In the genomic region with DNA sequence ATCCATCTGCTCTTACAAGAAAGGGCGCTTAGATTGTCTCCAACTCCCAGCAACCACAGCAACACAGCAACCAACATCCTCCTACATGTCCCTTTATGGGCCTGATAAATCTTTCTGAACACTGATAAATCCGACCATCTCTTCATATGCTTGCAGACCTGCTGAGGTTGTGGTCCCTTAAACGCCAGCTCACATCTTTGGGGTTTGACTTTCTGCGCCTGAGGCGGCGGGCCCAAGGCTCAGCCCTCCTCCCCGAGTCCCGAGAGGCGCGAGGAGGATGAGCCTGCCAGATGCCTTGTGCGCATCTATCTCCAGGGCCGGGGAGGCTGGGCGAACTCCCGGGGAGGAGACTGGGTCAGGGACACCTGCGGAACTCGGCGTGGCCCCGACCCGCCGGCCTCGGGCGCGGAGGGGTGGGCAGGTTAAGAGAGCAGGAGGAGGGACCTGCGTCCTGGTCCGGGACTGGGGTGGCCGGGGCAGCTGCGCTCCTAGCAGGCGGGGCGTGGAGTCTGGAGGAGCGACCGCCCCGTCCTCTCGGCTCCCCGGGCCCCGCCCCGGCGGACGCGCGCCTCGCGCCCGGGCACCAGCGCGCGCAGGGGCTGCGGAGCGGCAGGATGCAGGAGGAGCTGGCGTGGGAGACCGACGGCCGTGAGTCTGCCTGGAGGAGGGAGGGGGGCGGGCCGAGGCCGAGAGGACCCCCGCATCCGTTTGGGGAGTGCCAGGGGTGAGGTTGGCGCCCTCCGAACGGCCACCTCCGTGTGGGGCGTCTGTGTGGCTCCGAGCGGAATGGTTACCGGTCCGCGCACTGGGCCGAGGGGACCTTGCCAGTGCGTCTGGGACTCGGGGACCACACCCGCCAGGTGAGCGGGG, we compare ENCODE assay signal across 8 cellular contexts. TPM values are rescaled to one million over a fixed set of nuclear protein-coding genes. Genes with fewer than 3 reads are reported as not detected.
A peak's percentile ranks its signal among the peaks of the same experiment; 100 is the strongest.
DNase-seq lines count a peak whose midpoint lies in the region; ATAC-seq and TF ChIP-seq lines count a peak whose summit lies in the region.

Gene ANKDD1A, plus strand, starts transcription at position 586 of the 870 bp plus-strand sequence. Its CDS starts 29 bp downstream, at position 615.

- H3K4me3 ChIP-seq in Panc1 (ENCODE audit: low read depth in 2 of 2, low read length in 2 of 2) (peak within 1 kb of the TSS; percentile 67 to 82), astrocyte of the cerebellum (ENCODE audit: low read depth, low read length) (peak within 1 kb of the TSS; percentile 41), iPS DF 6.9 (ENCODE audit: low read length) (peak within 1 kb of the TSS; percentile 76), retinal pigment epithelial cell (ENCODE audit: low read length) (peak within 1 kb of the TSS; percentile 65)

- BruUV-seq in Panc1 (replicated peaks; lab: Mats Ljungman, UMichigan), result no TSS peak

- CTCF ChIA-PET in Panc1 (lab: Charles Lee), result interaction anchor here (0.6 kb wide), 3 partner anchors 32 to 461 kb away, joined by 3 to 6 read pairs (median 4); no protein-coding TSS in a partner anchor

- H3K27me3 ChIP-seq in Panc1 (ENCODE audit: control insufficient read depth, insufficient read depth, low read length) (0 out of 2 replicates have a peak, but pooled peaks cover 2% of the 10 kb centered on the region), iPS DF 6.9 (ENCODE audit: control insufficient read depth, insufficient read depth, low read length) (no peaks in the 10 kb centered on the region)

- in situ Hi-C loops in Panc1 (cut with HindIII; ENCODE audit: low pct_unique_long_range_greater_than_20kb, low sequenced_read_pairs) (no loop called here), astrocyte of the cerebellum (cut with HindIII; ENCODE audit: low sequenced_read_pairs) (no loop called here)

- DNase-seq in activated T-cell treated with anti-CD3 and anti-CD28 coated beads for 1 hour (ENCODE audit: low read depth) (peak; percentile 16), activated T-cell treated with anti-CD3 and anti-CD28 coated beads for 4 hours (no peak), Panc1 (ENCODE audit: low read depth, low spot score) (no peak), astrocyte of the cerebellum (ENCODE audit: low read depth) (no peak), iPS DF 6.9 (ENCODE audit: low read depth, low spot score) (no peak), retinal pigment epithelial cell (ENCODE audit: low read depth) (no peak)

- no CpG with 5 or more reads among the region's 72 CpGs for WGBS in iPS DF 6.9 (ENCODE audit: insufficient coverage, insufficient read length)

- H3K9me3 ChIP-seq in Panc1 (ENCODE audit: control insufficient read depth, insufficient read depth, low read depth, low read length) (no peaks in the 10 kb centered on the region), iPS DF 6.9 (ENCODE audit: control insufficient read depth, insufficient read depth, low read length) (no peaks in the 10 kb centered on the region)

- TF ChIP-seq CTCF in Panc1 (IDR thresholded peaks at IDR 0.05), result no peak
- no peak for TF ChIP-seq CTCF in astrocyte of the cerebellum (IDR thresholded peaks at IDR 0.05; ENCODE audit: low read depth, low read length, missing control alignments)
- TF ChIP-seq CTCF in retinal pigment epithelial cell (conservative IDR thresholded peaks at IDR 0.05; ENCODE audit: low read depth, low read length), result no peak

- no peaks in the 10 kb centered on the region; the same call in 1 of the 2 replicates for H3K36me3 ChIP-seq in Panc1 (ENCODE audit: control insufficient read depth, insufficient read depth, low read length)
- no peaks in the 10 kb centered on the region for H3K36me3 ChIP-seq in iPS DF 6.9 (ENCODE audit: control insufficient read depth, insufficient read depth, low read length)

- H3K27ac ChIP-seq in Panc1 (ENCODE audit: low read length), result peak within 1 kb of the TSS; percentile 67
- no peak within 1 kb of the TSS for H3K27ac ChIP-seq in iPS DF 6.9 (ENCODE audit: low read length)

- H3K4me1 ChIP-seq in Panc1 (ENCODE audit: control insufficient read depth, insufficient read depth, low read length), result peaks cover 6% of the 10 kb centered on the region
- H3K4me1 ChIP-seq in iPS DF 6.9 (ENCODE audit: control insufficient read depth, insufficient read depth, low read length), result peaks cover 5% of the 10 kb centered on the region; the same call in 1 of the 2 replicates

- ATAC-seq in HG03280 (IDR thresholded peaks at IDR 0.05; ENCODE audit: unreplicated experiment), result peak; percentile 65
- ATAC-seq in Panc1, result peak; percentile 97
- ATAC-seq in GM18870 (IDR thresholded peaks at IDR 0.05; ENCODE audit: unreplicated experiment), result no peak

- POLR2A ChIA-PET in Panc1 (lab: Charles Lee), result interaction anchor here (0.6 to 0.7 kb wide), 2 partner anchors 46 to 311 kb away, joined by 3 read pairs; no protein-coding TSS in a partner anchor

- intact Hi-C loops in Panc1 (cut with micrococcal nuclease; ENCODE audit: unreplicated experiment), result no loop called here

RNA-seq across cellular contexts. Expression of gene ANKDD1A, which starts in this region (rescaled TPM):
- total RNA-seq in Panc1 (2021; ENCODE audit: unreplicated experiment), result 6.8 TPM
- 10.2 TPM for polyA plus RNA-seq in Panc1 (2012; ENCODE audit: insufficient read length)
